9 cellular contexts compared by ENCODE assay signal in the genomic region with DNA sequence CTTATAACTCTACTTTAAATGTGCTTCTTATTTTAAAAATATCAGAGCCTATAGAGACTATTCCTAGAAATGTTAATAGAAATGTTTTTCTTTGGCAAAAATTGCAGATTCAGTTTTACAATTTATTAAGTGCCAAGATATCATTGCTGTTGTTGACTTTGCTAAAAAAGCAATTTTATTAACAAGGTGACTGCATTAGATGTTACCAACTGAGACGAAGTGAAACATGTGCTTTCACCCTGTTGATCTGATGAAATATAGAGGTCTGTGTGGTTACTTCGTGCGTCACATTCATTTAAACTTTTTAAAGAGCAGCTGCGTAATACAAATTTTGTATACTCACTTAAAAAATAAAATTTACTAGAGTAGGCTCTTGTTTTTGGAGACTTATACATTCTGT.
DNase-seq lines count a peak whose midpoint lies in the region; ATAC-seq, FAIRE-seq and TF ChIP-seq lines count a peak whose summit lies in the region.
"Had no signal": no experiment of that assay in that cellular context is flagged by ENCODE, and none has a peak within 500 bp of the region (broad histone marks: within the 10 kb centered on the region; RNA-seq: fewer than 3 reads in every experiment).

No MANE protein-coding gene starts in this region.

- ATAC-seq in HG03354 (IDR thresholded peaks at IDR 0.05; ENCODE audit: poor library complexity, severe bottlenecking, unreplicated experiment), result no peak
- no peak for ATAC-seq in GM19351 (IDR thresholded peaks at IDR 0.05; ENCODE audit: unreplicated experiment)

- peak overlapping the region; percentile 95 for H3K4me2 ChIP-seq in astrocyte (ENCODE audit: low read length)

- H3K9me3 ChIP-seq in astrocyte (ENCODE audit: insufficient read depth, low read depth, low read length) (no peaks in the 10 kb centered on the region), kidney (ENCODE audit: control insufficient read depth in 1 of 2, low read length in 2 of 2) (no peaks in the 10 kb centered on the region), suprapubic skin (no peaks in the 10 kb centered on the region)

- H3K4me3 ChIP-seq in astrocyte (ENCODE audit: insufficient read depth, low read depth, low read length), result peak overlapping the region; percentile 75
- H3K4me3 ChIP-seq in kidney (ENCODE audit: low read length in 2 of 2), result peak overlapping the region; percentile 70 to 84
- H3K4me3 ChIP-seq in suprapubic skin, result peak overlapping the region; percentile 41

- no peaks in the 10 kb centered on the region for H3K4me1 Mint-ChIP-seq in T-helper 2 cell treated with Interferon-gamma antibody and Interleukin-4, amounts not matched to agents 5 μg/mL and 100 μg/mL, for 36 hours (ENCODE audit: low read depth)
- peaks cover 15% of the 10 kb centered on the region for H3K4me1 Mint-ChIP-seq in astrocyte (ENCODE audit: low read depth, unreplicated experiment)

- H3K27ac Mint-ChIP-seq in T-helper 2 cell treated with Interferon-gamma antibody and Interleukin-4, amounts not matched to agents 5 μg/mL and 100 μg/mL, for 36 hours, result no peak overlapping the region
- peak overlapping the region; percentile 60 for H3K27ac Mint-ChIP-seq in astrocyte (ENCODE audit: unreplicated experiment)

- intact Hi-C loops in kidney (cut with DNase I), result no loop called here

- no peaks in the 10 kb centered on the region for H3K36me3 Mint-ChIP-seq in T-helper 2 cell treated with Interferon-gamma antibody and Interleukin-4, amounts not matched to agents 5 μg/mL and 100 μg/mL, for 36 hours (ENCODE audit: low read depth)
- H3K36me3 Mint-ChIP-seq in astrocyte (ENCODE audit: low read depth, unreplicated experiment), result no peaks in the 10 kb centered on the region

- no peaks in the 10 kb centered on the region for H3K36me3 ChIP-seq in astrocyte (ENCODE audit: insufficient read depth, low read length)
- H3K36me3 ChIP-seq in kidney (ENCODE audit: control insufficient read depth in 1 of 2, insufficient read depth in 2 of 2, low read length in 2 of 2), result no peaks in the 10 kb centered on the region
- no peaks in the 10 kb centered on the region for H3K36me3 ChIP-seq in suprapubic skin

- FAIRE-seq in astrocyte (lab: Jason Lieb, UNC), result peak; percentile 45
- peak; percentile 39 for FAIRE-seq in kidney (lab: Jason Lieb, UNC)

- H3K27me3 ChIP-seq in astrocyte (ENCODE audit: insufficient read depth, low read length) (no peaks in the 10 kb centered on the region), suprapubic skin (no peaks in the 10 kb centered on the region)

- H3K9ac ChIP-seq in astrocyte (ENCODE audit: low read length) (peak overlapping the region; percentile 88), kidney (ENCODE audit: low read length in 2 of 2) (peak overlapping the region; percentile 52 to 81)

- H3K27ac ChIP-seq in astrocyte (ENCODE audit: low read depth, low read length) (peak overlapping the region; percentile 88), kidney (ENCODE audit: low read depth in 2 of 2, low read length in 2 of 2) (peak overlapping the region; percentile 52 to 61), suprapubic skin (peak overlapping the region; percentile 76)

- peaks cover 53% of the 10 kb centered on the region for H3K79me2 ChIP-seq in astrocyte (ENCODE audit: insufficient read depth, low read length)

- H3K4me1 ChIP-seq in astrocyte (ENCODE audit: insufficient read depth, low read length) (peaks cover 4% of the 10 kb centered on the region), kidney (ENCODE audit: control insufficient read depth in 1 of 2, insufficient read depth in 1 of 2, low read depth in 1 of 2, low read length in 2 of 2) (no peaks in the 10 kb centered on the region), suprapubic skin (peaks cover 3% of the 10 kb centered on the region)

- H3K9me3 Mint-ChIP-seq in T-helper 2 cell treated with Interferon-gamma antibody and Interleukin-4, amounts not matched to agents 5 μg/mL and 100 μg/mL, for 36 hours, result peaks cover 7% of the 10 kb centered on the region
- no peaks in the 10 kb centered on the region for H3K9me3 Mint-ChIP-seq in astrocyte (ENCODE audit: unreplicated experiment)

- no peak for TF ChIP-seq POLR2A in suprapubic skin (IDR thresholded peaks at IDR 0.05)

- no peaks in the 10 kb centered on the region for H4K20me1 ChIP-seq in astrocyte (ENCODE audit: insufficient read depth, low read length)

- H2AFZ ChIP-seq in astrocyte (ENCODE audit: low read depth, low read length), result no peak overlapping the region

- H3K27me3 Mint-ChIP-seq in T-helper 2 cell treated with Interferon-gamma antibody and Interleukin-4, amounts not matched to agents 5 μg/mL and 100 μg/mL, for 36 hours (ENCODE audit: low read depth), result peaks cover 5% of the 10 kb centered on the region
- H3K27me3 Mint-ChIP-seq in astrocyte (ENCODE audit: low read depth, unreplicated experiment), result no peaks in the 10 kb centered on the region

- TF ChIP-seq CTCF in astrocyte (IDR thresholded peaks at IDR 0.05; ENCODE audit: insufficient read depth, low read depth, low read length) (no peak), kidney (IDR thresholded peaks at IDR 0.05; ENCODE audit: borderline replicate concordance, extremely low read depth, insufficient read depth) (no peak), suprapubic skin (IDR thresholded peaks at IDR 0.05) (no peak)

- no peak for DNase-seq in T-helper 2 cell treated with Interferon-gamma antibody and Interleukin-4, amounts not matched to agents 5 μg/mL and 100 μg/mL, for 36 hours (ENCODE audit: low spot score)
- DNase-seq in T-helper 2 cell (no peak), astrocyte (ENCODE audit: low read depth) (peak; percentile 71), kidney (no peak), suprapubic skin (ENCODE audit: low spot score in 2 of 2) (no peak)
- no peak for DNase-seq in stimulated activated CD4-positive, alpha-beta T cell treated with anti-CD3 and anti-CD28 coated beads, Interleukin-15, amount 100 ng/mL, for 24 hours
- DNase-seq: AML-193 had no signal

- no peak for TF ChIP-seq EP300 in suprapubic skin (IDR thresholded peaks at IDR 0.05)

- peak overlapping the region; percentile 49 for H3K4me3 Mint-ChIP-seq in T-helper 2 cell treated with Interferon-gamma antibody and Interleukin-4, amounts not matched to agents 5 μg/mL and 100 μg/mL, for 36 hours
- peak overlapping the region; percentile 20 for H3K4me3 Mint-ChIP-seq in astrocyte (ENCODE audit: unreplicated experiment)

- WGBS in suprapubic skin, result 43% methylated on average over 4 of the region's 4 CpGs
